ENCODE assay signal across 10 cellular contexts in the genomic region with DNA sequence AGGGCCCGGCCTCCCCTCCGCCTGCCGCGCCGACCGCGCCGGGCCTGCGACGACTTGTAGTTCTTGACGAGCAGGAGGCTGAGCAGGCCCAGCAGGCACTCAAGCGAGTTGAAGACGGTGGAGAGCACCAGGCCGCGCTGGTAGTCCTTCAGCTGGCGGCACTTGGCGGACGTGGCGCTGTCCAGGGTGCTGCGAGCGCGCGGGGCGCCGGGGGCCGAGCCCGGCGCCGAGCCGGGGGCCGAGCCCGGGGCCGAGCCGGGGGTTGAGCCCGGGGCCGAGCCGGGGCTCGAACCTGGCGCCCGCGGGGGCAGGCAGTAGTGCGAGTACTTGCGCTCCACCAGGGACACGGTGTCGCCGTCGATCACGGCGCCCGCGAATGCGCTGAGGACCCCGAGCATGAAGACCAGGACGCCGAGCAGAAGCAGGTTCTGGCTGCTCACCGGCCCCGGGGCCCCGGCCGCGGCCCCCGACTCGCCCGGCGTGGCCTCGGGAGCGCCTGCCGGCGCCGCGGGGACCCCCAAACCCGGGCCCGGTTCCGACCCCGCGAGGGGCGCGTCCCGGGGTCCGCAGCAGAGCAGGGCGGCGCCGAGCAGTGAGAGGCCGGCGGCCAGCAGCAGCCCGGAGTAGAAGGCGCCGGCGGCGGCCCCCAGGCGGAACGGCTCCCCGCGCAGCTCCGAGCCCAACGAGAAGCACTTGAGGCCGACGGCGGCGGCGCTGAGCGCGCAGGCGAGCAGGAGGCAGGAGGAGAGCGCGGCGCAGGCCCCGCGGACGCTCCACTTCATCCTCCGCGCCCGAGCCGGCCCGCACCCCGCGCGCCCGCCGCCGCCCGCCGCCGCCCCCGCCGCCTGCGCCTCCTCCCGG. TPM values are rescaled to one million over a fixed set of nuclear protein-coding genes. Genes with fewer than 3 reads are reported as not detected.
DNase-seq lines count a peak whose midpoint lies in the region; ATAC-seq and TF ChIP-seq lines count a peak whose summit lies in the region.
"Had no signal": no experiment of that assay in that cellular context is flagged by ENCODE, and none has a peak within 500 bp of the region (broad histone marks: within the 10 kb centered on the region; RNA-seq: fewer than 3 reads in every experiment).

No MANE protein-coding gene starts in this region.

- POLR2A ChIA-PET in RWPE1 (lab: Yijun Ruan, JAX; ENCODE audit: low non-redundant PET), result no interaction called here

- DNase-seq in NCI-H146 (lab: John Stamatoyannopoulos, UW) (peak; percentile 55), NCI-H146 treated with DMSO at 0.1 percent for 48 hours (lab: John Stamatoyannopoulos, UW; ENCODE audit: unreplicated experiment) (no peak), RWPE1 (ENCODE audit: low spot score) (peak; percentile 44), foreskin fibroblast (peak; percentile 45 to 72), renal cortical epithelial cell (ENCODE audit: low read depth) (peak; percentile 43), sciatic nerve (ENCODE audit: low spot score) (no peak)
- DNase-seq in effector CD8-positive, alpha-beta T cell (lab: John Stamatoyannopoulos, UW), result no peak
- no peak for DNase-seq in central memory CD4-positive, alpha-beta T cell
- DNase-seq: NCI-H1436 had no signal

- intact Hi-C loops in sciatic nerve (cut with DNase I), result no loop called here

- TF ChIP-seq CTCF in RWPE1 (conservative IDR thresholded peaks at IDR 0.05; ENCODE audit: low read depth) (no peak), foreskin fibroblast (IDR thresholded peaks at IDR 0.05; ENCODE audit: low read depth, low read length) (no peak)

- ATAC-seq in sciatic nerve, result no peak

- H3K27ac ChIP-seq in RWPE1, result no peak overlapping the region

- CTCF ChIA-PET in RWPE1 (lab: Yijun Ruan, JAX), result no interaction called here

- no peak overlapping the region for H3K4me3 ChIP-seq in foreskin fibroblast (ENCODE audit: low read depth in 1 of 2, low read length in 2 of 2)

RNA-seq across cellular contexts. Expression of gene TMEM271, which starts 0.6 kb away (rescaled TPM):
- not detected in 2 replicates for total RNA-seq in renal cortical epithelial cell
- total RNA-seq in sciatic nerve, result not detected
- total RNA-seq: activated CD8-positive, alpha-beta memory T cell treated with anti-CD3 and anti-CD28 coated beads for 36 hours had no signal

RNA-seq across cellular contexts. Expression of gene PDE6B, which starts 49.9 kb away (rescaled TPM):
- 11.2 and 21.7 TPM in 2 replicates for total RNA-seq in renal cortical epithelial cell
- total RNA-seq in sciatic nerve, result 2.5 TPM

Comparison
In these comparisons a context has a peak if more than half of its experiments do, and no peak if none do; other contexts are left out.
1. DNase-seq: peak in NCI-H146 (single experiment), RWPE1 (single experiment), foreskin fibroblast (2 of 2) and renal cortical epithelial cell (single experiment); none in NCI-H146 treated with DMSO at 0.1 percent for 48 hours (single experiment), effector CD8-positive, alpha-beta T cell (single experiment), central memory CD4-positive, alpha-beta T cell (single experiment) and sciatic nerve (single experiment).